ENCODE assay signal across 11 cellular contexts in the genomic region with DNA sequence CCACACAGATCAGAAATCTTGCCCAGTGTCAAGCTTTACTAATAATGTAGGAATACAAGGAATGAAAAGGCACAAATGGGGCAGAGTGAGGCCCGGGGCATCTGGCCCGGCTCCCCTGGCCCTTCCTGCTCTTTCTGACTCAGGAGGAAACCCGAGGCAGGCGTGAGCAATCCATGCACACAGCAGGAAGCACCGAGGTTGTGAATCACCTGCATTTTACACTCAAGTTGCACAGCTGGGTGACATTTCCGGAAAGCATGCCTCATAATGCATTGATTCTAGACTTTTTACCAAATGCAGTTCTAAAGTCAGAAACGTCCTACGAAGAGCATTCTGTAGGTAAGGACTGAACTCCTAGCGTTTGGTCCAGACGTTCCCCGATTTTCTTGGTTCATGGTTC. TPM values are rescaled to one million over a fixed set of nuclear protein-coding genes. Genes with fewer than 3 reads are reported as not detected.
DNase-seq lines count a peak whose midpoint lies in the region; ATAC-seq and TF ChIP-seq lines count a peak whose summit lies in the region.
"Had no signal": no experiment of that assay in that cellular context is flagged by ENCODE, and none has a peak within 500 bp of the region (broad histone marks: within the 10 kb centered on the region; RNA-seq: fewer than 3 reads in every experiment).

No MANE protein-coding gene starts in this region.

- no peak overlapping the region for H3K27ac Mint-ChIP-seq in CD14-positive monocyte

- no peak overlapping the region for H3K4me3 Mint-ChIP-seq in CD14-positive monocyte
- H3K4me3 Mint-ChIP-seq: brain; natural killer cell treated with Interleukin-12 subunit alpha and Interleukin-12 subunit beta and Interleukin-15 and Interleukin-18, amount 100 ng/mL, for 72 hours had no signal

- no peaks in the 10 kb centered on the region for H3K27me3 ChIP-seq in HUES6 (ENCODE audit: control insufficient read depth, insufficient read depth, low read length)
- no peaks in the 10 kb centered on the region for H3K27me3 ChIP-seq in brain microvascular endothelial cell (replicated peaks)

- no peak for TF ChIP-seq CTCF in CD14-positive monocyte (IDR thresholded peaks at IDR 0.05)
- TF ChIP-seq CTCF in brain microvascular endothelial cell (IDR thresholded peaks at IDR 0.05; ENCODE audit: low read depth, low read length, missing control alignments), result no peak

- H3K9ac ChIP-seq in HUES6 (ENCODE audit: low read length), result peak overlapping the region; percentile 20

- peaks cover 3% of the 10 kb centered on the region for H3K36me3 ChIP-seq in HUES6 (ENCODE audit: control insufficient read depth, insufficient read depth, low read length)
- H3K36me3 ChIP-seq in brain microvascular endothelial cell (replicated peaks), result no peaks in the 10 kb centered on the region

- peak; percentile 53 for DNase-seq in CD14-positive monocyte (ENCODE audit: low spot score)
- peak; percentile 92 for DNase-seq in brain microvascular endothelial cell
- peak; percentile 18 for DNase-seq in left kidney (ENCODE audit: low read depth, low spot score)
- no peak for DNase-seq in NCI-H2029 (lab: John Stamatoyannopoulos, UW)
- no peak for DNase-seq in pons (ENCODE audit: low spot score)

- H3K4me1 ChIP-seq in HUES6 (ENCODE audit: control insufficient read depth, insufficient read depth, low read length), result peaks cover 10% of the 10 kb centered on the region; the same call in 1 of the 2 replicates

- H3K27ac ChIP-seq in HUES6 (ENCODE audit: low read depth, low read length), result peak overlapping the region; percentile 70; the same call in 1 of the 2 replicates
- peak overlapping the region; percentile 65 for H3K27ac ChIP-seq in brain microvascular endothelial cell
- H3K27ac ChIP-seq: SK-N-MC had no signal

- H3K9me3 Mint-ChIP-seq in CD14-positive monocyte, result no peaks in the 10 kb centered on the region
- H3K9me3 Mint-ChIP-seq: natural killer cell treated with Interleukin-12 subunit alpha and Interleukin-12 subunit beta and Interleukin-15 and Interleukin-18, amount 100 ng/mL, for 72 hours had no signal

- ATAC-seq in HG02852 (IDR thresholded peaks at IDR 0.05; ENCODE audit: unreplicated experiment), result no peak
- no peak for ATAC-seq in GM21786 (IDR thresholded peaks at IDR 0.05; ENCODE audit: unreplicated experiment)

- H3K36me3 Mint-ChIP-seq in CD14-positive monocyte, result peaks cover 35 to 42% of the 10 kb centered on the region in 2 donors

- no peaks in the 10 kb centered on the region for H3K27me3 Mint-ChIP-seq in CD14-positive monocyte (ENCODE audit: low read depth in 3 of 3)
- H3K27me3 Mint-ChIP-seq: brain; natural killer cell treated with Interleukin-12 subunit alpha and Interleukin-12 subunit beta and Interleukin-15 and Interleukin-18, amount 100 ng/mL, for 72 hours had no signal

- in situ Hi-C loops in brain microvascular endothelial cell (cut with HindIII; ENCODE audit: low pct_ligation_motif_present, low sequenced_read_pairs), result no loop called here

- H3K4me3 ChIP-seq in HUES6 (ENCODE audit: low read depth, low read length) (peak overlapping the region; percentile 26; the same call in 1 of the 2 replicates), brain microvascular endothelial cell (ENCODE audit: low read depth, low read length) (no peak overlapping the region)
- H3K4me3 ChIP-seq: SK-N-MC had no signal

- intact Hi-C loops in CD14-positive monocyte (cut with micrococcal nuclease), result no loop called here

- H3K4me1 Mint-ChIP-seq in CD14-positive monocyte, result peaks cover 16% of the 10 kb centered on the region

- H3K9me3 ChIP-seq in HUES6 (ENCODE audit: control insufficient read depth, insufficient read depth, low read depth, low read length), result no peaks in the 10 kb centered on the region

RNA-seq across cellular contexts. Expression of a gene that starts 38.9 kb away (rescaled TPM):
- 10 to 100 TPM in 1 of 2 donors, 1 to 10 TPM in 1; 10.0 to 10.5 TPM for polyA plus RNA-seq in CD14-positive monocyte

RNA-seq across cellular contexts. Expression of a gene that starts 39.2 kb away (rescaled TPM):
- polyA plus RNA-seq in CD14-positive monocyte, result 10 to 100 TPM in 1 of 2 donors, 1 to 10 TPM in 1; 6.7 to 11.3 TPM

RNA-seq across cellular contexts. Expression of a gene that starts 45.4 kb away (rescaled TPM):
- polyA plus RNA-seq in CD14-positive monocyte, result 1 to 10 TPM; 1.2 to 1.6 TPM

Comparison
In these comparisons a context has a peak if more than half of its experiments do, and no peak if none do; other contexts are left out.
1. DNase-seq: peak in CD14-positive monocyte (single experiment), brain microvascular endothelial cell (single experiment) and left kidney (single experiment); none in NCI-H2029 (single experiment) and pons (single experiment).